23 cellular contexts compared by ENCODE assay signal in the genomic region with DNA sequence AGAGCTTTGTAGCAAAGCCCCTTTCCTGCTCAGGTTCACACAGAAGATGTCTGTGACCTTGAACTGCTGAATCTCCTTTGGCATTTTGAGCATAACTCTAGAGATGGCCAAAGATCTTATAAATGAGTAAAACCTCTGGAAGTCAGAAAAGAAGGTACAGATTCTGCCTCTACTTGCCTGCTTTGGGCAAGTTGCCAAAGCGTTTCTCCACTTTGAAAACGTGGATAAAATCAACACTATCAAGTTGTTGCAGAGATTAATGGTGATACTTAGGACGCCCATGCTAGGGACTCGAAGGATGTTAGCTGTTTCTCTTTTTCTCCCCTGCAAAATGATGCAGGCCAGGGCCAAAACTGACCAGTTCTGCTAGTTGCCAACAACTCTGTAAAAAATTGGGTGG.
DNase-seq lines count a peak whose midpoint lies in the region; TF ChIP-seq lines count a peak whose summit lies in the region.
"Had no signal": no experiment of that assay in that cellular context is flagged by ENCODE, and none has a peak within 500 bp of the region (broad histone marks: within the 10 kb centered on the region; RNA-seq: fewer than 3 reads in every experiment).

No MANE protein-coding gene starts in this region.

- no peaks in the 10 kb centered on the region for H3K27me3 ChIP-seq in H9 (ENCODE audit: insufficient read depth, low read length)
- no peaks in the 10 kb centered on the region for H3K27me3 ChIP-seq in parathyroid adenoma (ENCODE audit: control insufficient read depth, insufficient read depth, low read length)
- no peaks in the 10 kb centered on the region for H3K27me3 ChIP-seq in hepatocyte
- H3K27me3 ChIP-seq: Peyer's patch had no signal

- peak; percentile 31 for DNase-seq in DMS 273 (lab: John Stamatoyannopoulos, UW; ENCODE audit: unreplicated experiment)
- DNase-seq in DMS 273 treated with DMSO at 0.1 percent for 48 hours (lab: John Stamatoyannopoulos, UW) = no peak
- DNase-seq in H9 = no peak
- peak; percentile 65 for DNase-seq in epithelial cell of esophagus (ENCODE audit: low read depth)
- DNase-seq in NOMO-1 treated with DMSO at 0.1 percent for 48 hours (lab: John Stamatoyannopoulos, UW; ENCODE audit: unreplicated experiment) = no peak
- no peak for DNase-seq in hepatocyte (ENCODE audit: low spot score)
- DNase-seq in NCI-H748 (lab: John Stamatoyannopoulos, UW; ENCODE audit: unreplicated experiment) = no peak
- DNase-seq: GF-D8, GOT3, HCEC 1CT, KG1, MM.1S, NCI-H1417 treated with DMSO at 0.1 percent for 48 hours, NCI-H1694 treated with DMSO at 0.1 percent for 48 hours, NCI-H2081, NCI-H2171 treated with DMSO at 0.1 percent for 48 hours, NCI-H526 treated with DMSO at 0.1 percent for 48 hours, OCI-M1, Peyer's patch, SK-N-SH had no signal

- no CpG with 5 or more reads among the region's 4 CpGs for WGBS in H9 (ENCODE audit: extremely low coverage, insufficient read length, low lambda C conversion rate)
- WGBS in hepatocyte (ENCODE audit: low lambda C conversion rate, missing lambda C conversion rate) = 56% methylated on average over 4 of the region's 4 CpGs

- no peaks in the 10 kb centered on the region for H3K36me3 ChIP-seq in parathyroid adenoma (ENCODE audit: control insufficient read depth, insufficient read depth, low read length)
- no peaks in the 10 kb centered on the region for H3K36me3 ChIP-seq in hepatocyte (replicated peaks; ENCODE audit: insufficient read depth, low read depth)
- H3K36me3 ChIP-seq: Peyer's patch had no signal

- TF ChIP-seq CTCF in H9 (conservative IDR thresholded peaks at IDR 0.05) (no peak), epithelial cell of esophagus (IDR thresholded peaks at IDR 0.05; ENCODE audit: insufficient read depth, low read depth, low read length, missing control alignments) (no peak), parathyroid adenoma (IDR thresholded peaks at IDR 0.05) (no peak), hepatocyte (IDR thresholded peaks at IDR 0.05; ENCODE audit: poor library complexity) (no peak)

- H2AFZ ChIP-seq in H9 (ENCODE audit: low read length) (no peak overlapping the region), parathyroid adenoma (peak overlapping the region; percentile 30), hepatocyte (no peak overlapping the region)

- no peak overlapping the region for H3K56ac ChIP-seq in H9 (ENCODE audit: insufficient read length, low read depth, low read length)

- no peaks in the 10 kb centered on the region for H3K27me3 Mint-ChIP-seq in H9 (ENCODE audit: low read depth)

- H3K9me2 ChIP-seq in hepatocyte (replicated peaks; ENCODE audit: insufficient read depth) = no peaks in the 10 kb centered on the region
- H3K9me2 ChIP-seq: SK-N-SH had no signal

- no peak overlapping the region for H3K23ac ChIP-seq in H9 (ENCODE audit: insufficient read length, low read depth, low read length)

- peaks cover 57 to 71% of the 10 kb centered on the region in 2 experiments for H3K4me1 Mint-ChIP-seq in H9

- H3K4me3 ChIP-seq in epithelial cell of esophagus (ENCODE audit: low read length) = no peak overlapping the region
- no peak overlapping the region for H3K4me3 ChIP-seq in parathyroid adenoma (ENCODE audit: low read depth, low read length)
- no peak overlapping the region for H3K4me3 ChIP-seq in hepatocyte
- H3K4me3 ChIP-seq: Peyer's patch had no signal

- H2BK15ac ChIP-seq in H9 (ENCODE audit: low read depth, low read length) = no peak overlapping the region

- H3K4me2 ChIP-seq in H9 (ENCODE audit: insufficient read depth, insufficient read length, low read length) (no peak overlapping the region), parathyroid adenoma (ENCODE audit: low read length) (peak overlapping the region; percentile 6), hepatocyte (no peak overlapping the region)
- H3K4me2 ChIP-seq: SK-N-SH had no signal

- no peak overlapping the region for H3T11ph ChIP-seq in H9 (ENCODE audit: low read length)

- no peak overlapping the region for H3K14ac ChIP-seq in H9 (ENCODE audit: insufficient read depth, low read length)

- no peaks in the 10 kb centered on the region; a peak in 1 of 7 replicates for H3K36me3 Mint-ChIP-seq in H9 (ENCODE audit: insufficient read depth in 1 of 3, low read depth in 3 of 3)

- no peaks in the 10 kb centered on the region for H3K9me3 Mint-ChIP-seq in H9

- H2BK5ac ChIP-seq in H9 (ENCODE audit: insufficient read length, low read length) = no peak overlapping the region

- H2BK120ac ChIP-seq in H9 (ENCODE audit: low read depth, low read length, poor library complexity, severe bottlenecking) = no peak overlapping the region

- H3K23me2 ChIP-seq in H9 (ENCODE audit: insufficient read length, low read depth, low read length, poor library complexity, severe bottlenecking) = no peaks in the 10 kb centered on the region

- H3K4me1 ChIP-seq in H9 (ENCODE audit: insufficient read depth, low read length) (peaks cover 6% of the 10 kb centered on the region; the same call in 1 of the 2 replicates), parathyroid adenoma (peaks cover 76% of the 10 kb centered on the region), hepatocyte (ENCODE audit: insufficient read depth) (peaks cover 8% of the 10 kb centered on the region)
- H3K4me1 ChIP-seq: Peyer's patch had no signal

- no peak overlapping the region for H3K4me3 Mint-ChIP-seq in H9
- H3K4me3 Mint-ChIP-seq: B cell had no signal

- H4K20me1 ChIP-seq in H9 (ENCODE audit: control insufficient read depth, insufficient read depth, insufficient read length) (no peaks in the 10 kb centered on the region), hepatocyte (ENCODE audit: insufficient read depth, poor library complexity, severe bottlenecking) (no peaks in the 10 kb centered on the region)

- H3K18ac ChIP-seq in H9 (ENCODE audit: insufficient read length, low read depth, low read length) = no peak overlapping the region

- no peak overlapping the region for H4K5ac ChIP-seq in H9 (ENCODE audit: insufficient read length, low read depth, low read length)

- H2BK20ac ChIP-seq in H9 (ENCODE audit: low read depth, low read length, poor library complexity, severe bottlenecking) = no peak overlapping the region

- no peak overlapping the region for H4K91ac ChIP-seq in H9 (ENCODE audit: insufficient read length, low read depth, low read length)

- H3K9me3 ChIP-seq in H9 (ENCODE audit: control insufficient read depth, low read depth, low read length) (no peaks in the 10 kb centered on the region), parathyroid adenoma (ENCODE audit: control insufficient read depth, low read length) (no peaks in the 10 kb centered on the region), hepatocyte (ENCODE audit: low read depth) (no peaks in the 10 kb centered on the region)
- H3K9me3 ChIP-seq: Peyer's patch, SK-N-SH had no signal

- H3K27ac Mint-ChIP-seq in H9 = peak overlapping the region; percentile 27 to 76 (median 63); a peak in 1 of 7 replicates
- H3K27ac Mint-ChIP-seq: B cell had no signal

- no peak overlapping the region for H3K4ac ChIP-seq in H9 (ENCODE audit: low read depth, low read length)

- H3K9ac ChIP-seq in H9 (ENCODE audit: extremely low read depth, insufficient read length, low read length) (no peak overlapping the region), parathyroid adenoma (no peak overlapping the region)
- H3K9ac ChIP-seq: SK-N-SH had no signal

- H2BK12ac ChIP-seq in H9 (ENCODE audit: insufficient read length, low read depth, low read length) = no peak overlapping the region

- H3K27ac ChIP-seq in H9 (ENCODE audit: insufficient read length, low read depth, low read length) (no peak overlapping the region), parathyroid adenoma (peak overlapping the region; percentile 87), hepatocyte (no peak overlapping the region)
- H3K27ac ChIP-seq: 22Rv1, Peyer's patch had no signal

- H3K79me2 ChIP-seq in H9 (ENCODE audit: insufficient read depth, low read length) (no peaks in the 10 kb centered on the region), parathyroid adenoma (peaks cover 15% of the 10 kb centered on the region), hepatocyte (peaks cover 28% of the 10 kb centered on the region)

- no peak overlapping the region for H2AK5ac ChIP-seq in H9 (ENCODE audit: insufficient read length, low read length)

- no peaks in the 10 kb centered on the region for H3K79me1 ChIP-seq in H9 (ENCODE audit: insufficient read depth, low read depth, low read length, poor library complexity, severe bottlenecking)

- H4K8ac ChIP-seq in H9 (replicated peaks; ENCODE audit: insufficient read length, low read depth, low read length) = no peak overlapping the region

Comparison
In these comparisons a context has a peak if more than half of its experiments do, and no peak if none do; other contexts are left out.
1. DNase-seq: peak in DMS 273 (single experiment) and epithelial cell of esophagus (single experiment); none in DMS 273 treated with DMSO at 0.1 percent for 48 hours (single experiment), H9 (single experiment), NOMO-1 treated with DMSO at 0.1 percent for 48 hours (single experiment), hepatocyte (single experiment) and NCI-H748 (single experiment).